ENCODE assay signal across 9 cellular contexts in the genomic region with DNA sequence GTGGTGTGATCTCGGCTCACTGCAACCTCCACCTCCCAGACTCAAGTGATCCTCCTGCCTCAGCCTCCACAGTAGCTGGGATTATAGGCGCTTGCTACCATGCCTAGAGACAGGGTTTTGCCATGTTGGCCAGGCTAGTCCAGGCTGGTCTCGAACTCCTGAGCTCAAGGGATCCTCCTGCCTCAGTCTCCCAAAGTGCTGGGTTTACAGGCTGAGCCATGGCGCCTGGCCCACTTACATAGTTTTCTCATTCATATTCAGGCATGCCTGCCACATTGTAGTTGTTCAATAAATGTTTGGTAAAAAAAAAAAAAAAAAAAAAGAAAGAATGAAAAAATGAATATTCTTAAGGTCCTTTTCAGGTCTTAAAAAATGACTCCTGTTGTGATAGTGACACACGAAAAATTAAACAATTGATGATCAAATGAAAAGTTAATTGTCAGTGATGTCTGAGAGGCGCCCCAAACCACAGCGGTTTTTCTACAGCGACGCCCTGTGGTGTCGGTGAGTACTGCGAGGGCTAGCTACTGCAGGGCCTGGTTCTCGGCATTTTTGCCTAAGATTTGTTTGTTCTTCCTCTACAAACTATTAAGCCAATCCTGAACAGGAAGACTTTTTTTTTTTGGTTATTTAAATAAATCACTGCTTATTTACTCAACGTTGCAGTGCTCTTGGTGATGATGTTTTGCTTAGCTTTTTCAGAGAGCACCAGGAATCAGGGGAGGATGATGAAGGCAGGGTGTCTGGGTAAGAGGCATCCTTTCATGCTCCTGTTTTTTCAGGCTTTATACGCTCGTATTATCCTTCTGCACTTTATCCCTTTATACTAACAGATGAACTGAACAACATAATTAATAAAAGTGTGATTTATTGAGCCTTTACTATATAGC.
DNase-seq lines count a peak whose midpoint lies in the region; ATAC-seq, FAIRE-seq and TF ChIP-seq lines count a peak whose summit lies in the region.
"Had no signal": no experiment of that assay in that cellular context is flagged by ENCODE, and none has a peak within 500 bp of the region (broad histone marks: within the 10 kb centered on the region; RNA-seq: fewer than 3 reads in every experiment).

No MANE protein-coding gene starts in this region.

- H3K27ac Mint-ChIP-seq in activated T-helper 2 cell treated with anti-CD3 and anti-CD28 coated beads, Interferon-gamma antibody, Interleukin-2, Interleukin-4, amounts not matched to agents 10 μg/mL and 5 μg/mL and 100 μg/mL, durations not matched to agents 14 hours and 24 hours and 36 hours = no peak overlapping the region

- FAIRE-seq in small intestine (lab: Jason Lieb, UNC) = no peak
- FAIRE-seq: A204.1 had no signal

- TF ChIP-seq CTCF in LNCAP (IDR thresholded peaks at IDR 0.05) = peak; percentile 96

- intact Hi-C loops in activated T-helper 2 cell treated with anti-CD3 and anti-CD28 coated beads, Interferon-gamma antibody, Interleukin-2, Interleukin-4, amounts not matched to agents 10 μg/mL and 5 μg/mL and 100 μg/mL, durations not matched to agents 14 hours and 24 hours and 36 hours (cut with micrococcal nuclease) = loop anchor here (5.0 kb wide), 1 partner anchor 125 kb away; no protein-coding TSS in a partner anchor
- intact Hi-C loops in left ventricle myocardium superior (cut with micrococcal nuclease) = loop anchor here (5.0 to 10.0 kb wide), 2 partner anchors 125 to 352 kb away; no protein-coding TSS in a partner anchor

- H3K9me3 ChIP-seq in small intestine (ENCODE audit: control insufficient read depth, low read depth) = no peaks in the 10 kb centered on the region

- H3K4me1 ChIP-seq in small intestine (ENCODE audit: control insufficient read depth in 2 of 2, insufficient read depth in 1 of 2, low read depth in 1 of 2, low read length in 1 of 2) = no peaks in the 10 kb centered on the region

- ATAC-seq in GM21515 (IDR thresholded peaks at IDR 0.05; ENCODE audit: unreplicated experiment) (peak; percentile 84), left ventricle myocardium superior (peak; percentile 70), HG03457 (IDR thresholded peaks at IDR 0.05; ENCODE audit: unreplicated experiment) (no peak)

- H3K27me3 ChIP-seq in small intestine (ENCODE audit: control insufficient read depth in 2 of 2, insufficient read depth in 2 of 2, low read length in 2 of 2) = no peaks in the 10 kb centered on the region

- H3K36me3 ChIP-seq in small intestine (ENCODE audit: control insufficient read depth in 2 of 2, insufficient read depth in 2 of 2, low read length in 2 of 2) = no peaks in the 10 kb centered on the region

- 41 to 46% (median 43%) methylated on average over 15 of the region's 15 CpGs for WGBS in small intestine, 3 donors

- H3K4me3 ChIP-seq in small intestine (ENCODE audit: low read depth in 1 of 2, low read length in 2 of 2) = no peak overlapping the region

- no peak overlapping the region for H3K27ac ChIP-seq in small intestine (ENCODE audit: low read depth in 1 of 2, low read length in 1 of 2)

- H3K36me3 Mint-ChIP-seq in activated T-helper 2 cell treated with anti-CD3 and anti-CD28 coated beads, Interferon-gamma antibody, Interleukin-2, Interleukin-4, amounts not matched to agents 10 μg/mL and 5 μg/mL and 100 μg/mL, durations not matched to agents 14 hours and 24 hours and 36 hours (ENCODE audit: low read depth) = no peaks in the 10 kb centered on the region

- H3K4me1 Mint-ChIP-seq in activated T-helper 2 cell treated with anti-CD3 and anti-CD28 coated beads, Interferon-gamma antibody, Interleukin-2, Interleukin-4, amounts not matched to agents 10 μg/mL and 5 μg/mL and 100 μg/mL, durations not matched to agents 14 hours and 24 hours and 36 hours (ENCODE audit: low read depth) = no peaks in the 10 kb centered on the region

- H3K27me3 Mint-ChIP-seq in activated T-helper 2 cell treated with anti-CD3 and anti-CD28 coated beads, Interferon-gamma antibody, Interleukin-2, Interleukin-4, amounts not matched to agents 10 μg/mL and 5 μg/mL and 100 μg/mL, durations not matched to agents 14 hours and 24 hours and 36 hours (ENCODE audit: low read depth) = no peaks in the 10 kb centered on the region

- peak; percentile 67 for DNase-seq in DMS 273 (lab: John Stamatoyannopoulos, UW; ENCODE audit: unreplicated experiment)
- no peak for DNase-seq in DMS 273 treated with DMSO at 0.1 percent for 48 hours (lab: John Stamatoyannopoulos, UW)
- DNase-seq in activated T-helper 2 cell treated with anti-CD3 and anti-CD28 coated beads, Interferon-gamma antibody, Interleukin-2, Interleukin-4, amounts not matched to agents 10 μg/mL and 5 μg/mL and 100 μg/mL, durations not matched to agents 14 hours and 24 hours and 36 hours (ENCODE audit: low spot score) = peak; percentile 13
- DNase-seq in left ventricle myocardium superior = peak; percentile 76
- DNase-seq in small intestine = peak; percentile 29

- no peak overlapping the region for H3K4me3 Mint-ChIP-seq in activated T-helper 2 cell treated with anti-CD3 and anti-CD28 coated beads, Interferon-gamma antibody, Interleukin-2, Interleukin-4, amounts not matched to agents 10 μg/mL and 5 μg/mL and 100 μg/mL, durations not matched to agents 14 hours and 24 hours and 36 hours (ENCODE audit: low read depth)

- H3K9me3 Mint-ChIP-seq in activated T-helper 2 cell treated with anti-CD3 and anti-CD28 coated beads, Interferon-gamma antibody, Interleukin-2, Interleukin-4, amounts not matched to agents 10 μg/mL and 5 μg/mL and 100 μg/mL, durations not matched to agents 14 hours and 24 hours and 36 hours = no peaks in the 10 kb centered on the region
